In the genomic region with DNA sequence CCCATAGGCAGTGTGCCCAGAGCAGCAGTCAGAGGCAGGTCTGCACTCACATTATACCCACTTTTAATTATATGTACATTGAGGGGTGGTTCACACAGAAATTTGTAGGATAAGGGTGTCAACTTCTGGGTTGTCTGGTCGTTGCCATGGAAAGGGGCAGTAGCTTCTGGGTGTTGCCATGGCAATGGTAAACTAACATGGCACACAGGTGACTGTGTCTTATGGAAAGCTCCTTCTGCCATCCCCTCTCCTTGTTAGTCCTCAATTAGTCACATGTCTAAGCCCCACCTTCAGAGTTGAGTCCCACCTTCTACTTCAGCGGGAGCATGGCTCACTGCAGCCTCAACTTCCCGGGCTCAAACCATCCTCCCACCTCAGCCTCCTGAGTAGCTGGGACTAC, we compare ENCODE assay signal across 17 cellular contexts. TPM values are rescaled to one million over a fixed set of nuclear protein-coding genes. Genes with fewer than 3 reads are reported as not detected.
A peak's percentile ranks its signal among the peaks of the same experiment; 100 is the strongest.
DNase-seq lines count a peak whose midpoint lies in the region; TF ChIP-seq lines count a peak whose summit lies in the region.
"Had no signal": no experiment of that assay in that cellular context is flagged by ENCODE, and none has a peak within 500 bp of the region (broad histone marks: within the 10 kb centered on the region; RNA-seq: fewer than 3 reads in every experiment).

No MANE protein-coding gene starts in this region.

- H3K4me1 Mint-ChIP-seq in chondrocyte (ENCODE audit: low read depth) = peaks cover 9% of the 10 kb centered on the region
- H3K4me1 Mint-ChIP-seq: B cell had no signal

- no peak overlapping the region for H3K18ac ChIP-seq in mesendoderm (ENCODE audit: low read length)

- no peaks in the 10 kb centered on the region for H3K9me2 ChIP-seq in Karpas-422 (replicated peaks; ENCODE audit: insufficient read depth, low read length)

- H3K4ac ChIP-seq in mesendoderm (ENCODE audit: low read depth, low read length) = no peak overlapping the region

- H2BK15ac ChIP-seq in mesendoderm (replicated peaks; ENCODE audit: low read depth) = no peak overlapping the region

- no peaks in the 10 kb centered on the region for H3K27me3 Mint-ChIP-seq in chondrocyte (ENCODE audit: low read depth)
- H3K27me3 Mint-ChIP-seq: CD4-positive, alpha-beta T cell had no signal

- H3K4me2 ChIP-seq in mesendoderm (ENCODE audit: low read length) = no peak overlapping the region
- no peak overlapping the region for H3K4me2 ChIP-seq in Karpas-422 (ENCODE audit: low read depth, low read length, poor library complexity, severe bottlenecking)

- H4K20me1 ChIP-seq in Karpas-422 (ENCODE audit: insufficient read depth, low read depth, low read length) = no peaks in the 10 kb centered on the region

- H3K23ac ChIP-seq in mesendoderm (ENCODE audit: low read length) = no peak overlapping the region

- WGBS in mesendoderm (ENCODE audit: extremely low coverage, insufficient coverage, low lambda C conversion rate) = no CpG with 5 or more reads among the region's 3 CpGs

- H3K79me1 ChIP-seq in mesendoderm (ENCODE audit: low read length) = no peaks in the 10 kb centered on the region

- no peak overlapping the region for H3K27ac ChIP-seq in mesendoderm (ENCODE audit: low read depth, low read length)
- H3K27ac ChIP-seq in Karpas-422 (ENCODE audit: low read length) = no peak overlapping the region
- H3K27ac ChIP-seq: HL-60 had no signal

- no peak overlapping the region for H2AK5ac ChIP-seq in mesendoderm (ENCODE audit: low read length)

- H4K8ac ChIP-seq in mesendoderm (ENCODE audit: low read depth, low read length) = no peak overlapping the region

- H3K27ac Mint-ChIP-seq in chondrocyte (ENCODE audit: unreplicated experiment) = no peak overlapping the region
- H3K27ac Mint-ChIP-seq: B cell; CD4-positive, alpha-beta T cell had no signal

- peak; percentile 52 for DNase-seq in NCI-H748 (lab: John Stamatoyannopoulos, UW; ENCODE audit: unreplicated experiment)
- no peak for DNase-seq in NCI-H748 treated with DMSO at 0.1 percent for 48 hours (lab: John Stamatoyannopoulos, UW)
- peak; percentile 52 for DNase-seq in M059J (ENCODE audit: low read depth)
- peak; percentile 18 for DNase-seq in chondrocyte (ENCODE audit: low spot score)
- peak; percentile 45 for DNase-seq in mesendoderm
- no peak for DNase-seq in Karpas-422
- no peak for DNase-seq in cerebellar cortex (ENCODE audit: low spot score)
- DNase-seq in head of caudate nucleus = no peak
- DNase-seq: 8988T; ACHN; C1 segment of cervical spinal cord; CD4-positive, alpha-beta T cell; DMS153; GF-D8; IMR-90 had no signal

- no peak overlapping the region for H4K5ac ChIP-seq in mesendoderm (ENCODE audit: low read length)

- no peaks in the 10 kb centered on the region for H3K9me3 ChIP-seq in Karpas-422 (ENCODE audit: low read length)

- H2BK5ac ChIP-seq in mesendoderm (ENCODE audit: low read length) = no peak overlapping the region

- H3K9me3 Mint-ChIP-seq in chondrocyte (ENCODE audit: low read depth) = peaks cover 9% of the 10 kb centered on the region

- H3K4me3 ChIP-seq in mesendoderm (ENCODE audit: low read length) = no peak overlapping the region
- no peak overlapping the region for H3K4me3 ChIP-seq in Karpas-422 (ENCODE audit: low read length)

- no peaks in the 10 kb centered on the region for H3K36me3 Mint-ChIP-seq in chondrocyte (ENCODE audit: low read depth)

- TF ChIP-seq CTCF in chondrocyte (IDR thresholded peaks at IDR 0.05) = no peak

- H2AFZ ChIP-seq in Karpas-422 (ENCODE audit: low read length) = no peak overlapping the region

- H3K79me2 ChIP-seq in mesendoderm (ENCODE audit: control insufficient read depth, insufficient read depth, low read length) (no peaks in the 10 kb centered on the region), Karpas-422 (ENCODE audit: low read length) (no peaks in the 10 kb centered on the region)

- no peaks in the 10 kb centered on the region for H3K27me3 ChIP-seq in mesendoderm (ENCODE audit: insufficient read depth, low read length, poor library complexity)
- H3K27me3 ChIP-seq in Karpas-422 (ENCODE audit: low read length) = no peaks in the 10 kb centered on the region

- no peak overlapping the region for H2BK120ac ChIP-seq in mesendoderm (ENCODE audit: low read depth, low read length)

- H3K56ac ChIP-seq in mesendoderm (ENCODE audit: low read length) = no peak overlapping the region

- intact Hi-C loops in head of caudate nucleus (cut with DNase I) = no loop called here

- peaks cover 2% of the 10 kb centered on the region for H3K4me1 ChIP-seq in mesendoderm (ENCODE audit: control insufficient read depth, low read depth, low read length)
- H3K4me1 ChIP-seq in Karpas-422 (ENCODE audit: low read length) = no peaks in the 10 kb centered on the region

- no peak overlapping the region for H3K9ac ChIP-seq in mesendoderm (ENCODE audit: low read length)
- H3K9ac ChIP-seq in Karpas-422 (ENCODE audit: low read length) = no peak overlapping the region

- H3K4me3 Mint-ChIP-seq in chondrocyte (ENCODE audit: unreplicated experiment) = no peak overlapping the region
- H3K4me3 Mint-ChIP-seq: B cell; CD4-positive, alpha-beta T cell had no signal

- no peaks in the 10 kb centered on the region for H3K36me3 ChIP-seq in mesendoderm (ENCODE audit: control insufficient read depth, insufficient read depth, low read length)
- no peaks in the 10 kb centered on the region for H3K36me3 ChIP-seq in Karpas-422 (ENCODE audit: insufficient read depth, low read length)

RNA-seq across cellular contexts. Expression of a gene that starts 56.3 kb away (rescaled TPM):
- 87.7 and 122 TPM in 2 replicates for total RNA-seq in M059J (2014; rRNA removed; shearing (Covaris generic))
- total RNA-seq in chondrocyte = 113 to 146 TPM (median 117 TPM) in 3 replicates
- polyA plus RNA-seq in mesendoderm (2013, experiment 1 of 2) = 81.8 TPM
- polyA plus RNA-seq in mesendoderm (2013, experiment 2 of 2) = 81.9 TPM
- 112 and 210 TPM in 2 replicates for total RNA-seq in Karpas-422 (2014; rRNA removed; shearing (Covaris generic); ENCODE audit: low replicate concordance)

Comparison
In these comparisons a context has a peak if more than half of its experiments do, and no peak if none do; other contexts are left out.
1. DNase-seq: peak in NCI-H748 (single experiment), M059J (single experiment), chondrocyte (single experiment) and mesendoderm (single experiment); none in NCI-H748 treated with DMSO at 0.1 percent for 48 hours (single experiment), Karpas-422 (single experiment), cerebellar cortex (single experiment) and head of caudate nucleus (0 of 42).